8 cellular contexts compared by ENCODE assay signal in the genomic region with DNA sequence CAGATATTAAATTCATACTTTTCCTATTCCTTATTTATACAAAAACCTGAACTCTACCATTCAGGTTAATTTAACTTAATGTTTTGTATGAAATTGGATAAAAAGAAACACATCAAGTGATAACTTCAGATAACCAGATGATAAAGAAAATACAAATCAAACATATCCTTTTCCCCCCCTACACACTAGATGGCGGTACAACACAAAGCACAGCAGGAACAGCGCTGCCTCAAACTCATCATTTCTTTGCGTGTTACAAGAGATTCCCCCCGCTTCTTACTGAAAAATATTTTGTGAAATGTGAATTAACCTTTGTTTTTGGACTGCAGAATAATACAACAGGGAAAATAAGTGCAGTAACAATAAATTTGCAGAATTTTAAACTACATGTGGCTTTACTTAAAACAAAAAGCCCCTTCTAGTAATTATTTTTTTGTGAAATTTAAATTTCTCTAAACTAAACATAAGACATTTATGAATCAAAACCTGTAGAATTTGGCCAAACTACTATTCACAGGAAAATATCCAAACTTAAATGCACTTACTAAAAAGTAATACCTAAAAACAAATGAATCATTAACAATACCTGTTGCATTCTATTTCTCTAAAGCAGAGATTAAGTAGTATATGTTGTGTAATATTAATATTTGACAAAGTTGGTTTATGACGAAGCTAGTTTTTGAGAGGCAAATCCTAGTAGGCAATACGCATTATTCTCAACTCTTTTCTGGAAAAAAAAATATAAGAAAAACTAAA.
DNase-seq lines count a peak whose midpoint lies in the region; ATAC-seq and TF ChIP-seq lines count a peak whose summit lies in the region.

No MANE protein-coding gene starts in this region.

- no peaks in the 10 kb centered on the region for H3K9me3 Mint-ChIP-seq in activated naive CD8-positive, alpha-beta T cell treated with anti-CD3 and anti-CD28 coated beads, Interleukin-2, amount 50 U/mL, for 24 hours

- no peak overlapping the region for H2AK9ac ChIP-seq in IMR-90 (replicated peaks; ENCODE audit: low read depth, low read length, poor library complexity)

- peak; percentile 100 for TF ChIP-seq RAD21 in IMR-90 (IDR thresholded peaks at IDR 0.05; ENCODE audit: low read length)

- peak; percentile 37 for DNase-seq in COLO829 (ENCODE audit: low spot score)
- peak; percentile 82 for DNase-seq in IMR-90
- peak; percentile 45 for DNase-seq in OCI-LY7 (ENCODE audit: low spot score)
- DNase-seq in activated naive CD8-positive, alpha-beta T cell treated with anti-CD3 and anti-CD28 coated beads, Interleukin-2, amount 50 U/mL, for 24 hours, result peak; percentile 35
- no peak for DNase-seq in right atrium auricular region (ENCODE audit: low spot score)
- DNase-seq in sigmoid colon, result no peak

- H4K20me1 ChIP-seq in IMR-90 (ENCODE audit: insufficient read depth, low read length) (no peaks in the 10 kb centered on the region), OCI-LY7 (ENCODE audit: insufficient read depth, low read length) (no peaks in the 10 kb centered on the region)

- in situ Hi-C loops in IMR-90 (cut with MboI; ENCODE audit: low sequenced_read_pairs), result loop anchor here (5.0 to 25.0 kb wide), 2 partner anchors 215 to 620 kb away; no protein-coding TSS in a partner anchor

- TF ChIP-seq CTCF in IMR-90 (conservative IDR thresholded peaks at IDR 0.05; ENCODE audit: low read depth, low read length) (peak; percentile 99), OCI-LY7 (conservative IDR thresholded peaks at IDR 0.05; ENCODE audit: low read length) (peak; percentile 96), right atrium auricular region (IDR thresholded peaks at IDR 0.05) (peak; percentile 81 to 89), sigmoid colon (IDR thresholded peaks at IDR 0.05) (peak; percentile 47 to 84 (median 76))

- H2BK20ac ChIP-seq in IMR-90 (ENCODE audit: low read depth, low read length), result no peak overlapping the region

- no peaks in the 10 kb centered on the region for H3K79me2 ChIP-seq in OCI-LY7 (ENCODE audit: insufficient read depth, low read depth, low read length)

- no peak overlapping the region for H3K18ac ChIP-seq in IMR-90 (ENCODE audit: low read depth, low read length)

- peak; percentile 85 for ATAC-seq in GM19043 (IDR thresholded peaks at IDR 0.05; ENCODE audit: low read depth, unreplicated experiment)
- ATAC-seq in IMR-90 (ENCODE audit: low read depth), result peak; percentile 54
- no peak for ATAC-seq in activated naive CD8-positive, alpha-beta T cell treated with anti-CD3 and anti-CD28 coated beads, Interleukin-2, amount 50 U/mL, for 24 hours
- ATAC-seq in HG02623 (IDR thresholded peaks at IDR 0.05; ENCODE audit: unreplicated experiment), result no peak

- H3K4ac ChIP-seq in IMR-90 (ENCODE audit: low read depth, low read length), result no peak overlapping the region

- TF ChIP-seq EP300 in sigmoid colon (IDR thresholded peaks at IDR 0.05), result no peak

- H3K4me3 ChIP-seq in IMR-90 (ENCODE audit: insufficient read depth, low read depth, low read length) (no peak overlapping the region), OCI-LY7 (ENCODE audit: low read depth, low read length, poor library complexity, severe bottlenecking) (no peak overlapping the region), right atrium auricular region (no peak overlapping the region), sigmoid colon (no peak overlapping the region)

- no peak overlapping the region for H3K14ac ChIP-seq in IMR-90 (replicated peaks; ENCODE audit: low read depth, low read length)

- no peaks in the 10 kb centered on the region for H3K36me3 Mint-ChIP-seq in activated naive CD8-positive, alpha-beta T cell treated with anti-CD3 and anti-CD28 coated beads, Interleukin-2, amount 50 U/mL, for 24 hours (ENCODE audit: low read depth)

- CTCF ChIA-PET in IMR-90 (lab: Yijun Ruan, JAX), result interaction anchor here (1.6 to 2.6 kb wide), 2 partner anchors 214 to 632 kb away, joined by 6 to 24 read pairs; no protein-coding TSS in a partner anchor
- CTCF ChIA-PET in OCI-LY7 (lab: Charles Lee; ENCODE audit: unreplicated experiment), result no interaction called here

- H3K36me3 ChIP-seq in IMR-90 (ENCODE audit: control insufficient read depth, insufficient read depth, low read length) (no peaks in the 10 kb centered on the region), OCI-LY7 (ENCODE audit: insufficient read depth, low read length) (no peaks in the 10 kb centered on the region), right atrium auricular region (no peaks in the 10 kb centered on the region), sigmoid colon (peaks cover 0 to under 1% (median 0%) of the 10 kb centered on the region in 4 donors)

- H3K4me1 Mint-ChIP-seq in activated naive CD8-positive, alpha-beta T cell treated with anti-CD3 and anti-CD28 coated beads, Interleukin-2, amount 50 U/mL, for 24 hours, result peaks cover 2% of the 10 kb centered on the region

- no peaks in the 10 kb centered on the region for H3K27me3 ChIP-seq in IMR-90 (ENCODE audit: control insufficient read depth, insufficient read depth, low read length)
- H3K27me3 ChIP-seq in right atrium auricular region, result no peaks in the 10 kb centered on the region
- no peaks in the 10 kb centered on the region for H3K27me3 ChIP-seq in sigmoid colon

- H3K9me3 ChIP-seq in IMR-90 (ENCODE audit: control insufficient read depth, insufficient read depth, low read length) (no peaks in the 10 kb centered on the region), OCI-LY7 (ENCODE audit: low read length) (no peaks in the 10 kb centered on the region), right atrium auricular region (no peaks in the 10 kb centered on the region), sigmoid colon (no peaks in the 10 kb centered on the region)

- H3K27ac Mint-ChIP-seq in activated naive CD8-positive, alpha-beta T cell treated with anti-CD3 and anti-CD28 coated beads, Interleukin-2, amount 50 U/mL, for 24 hours, result no peak overlapping the region

- H3K4me3 Mint-ChIP-seq in activated naive CD8-positive, alpha-beta T cell treated with anti-CD3 and anti-CD28 coated beads, Interleukin-2, amount 50 U/mL, for 24 hours, result no peak overlapping the region

- H4K8ac ChIP-seq in IMR-90 (ENCODE audit: low read depth in 2 of 2, low read length in 2 of 2), result no peak overlapping the region

- H3K23ac ChIP-seq in IMR-90 (ENCODE audit: low read depth, low read length), result no peak overlapping the region

- H3K56ac ChIP-seq in IMR-90 (ENCODE audit: extremely low read depth, insufficient read depth, low read length), result no peak overlapping the region

- H3K79me1 ChIP-seq in IMR-90 (ENCODE audit: low read depth in 1 of 2, low read length in 2 of 2), result no peaks in the 10 kb centered on the region

- H3K9me1 ChIP-seq in IMR-90 (ENCODE audit: insufficient read depth, low read length), result no peaks in the 10 kb centered on the region

- H4K5ac ChIP-seq in IMR-90 (ENCODE audit: low read depth, low read length), result no peak overlapping the region

- POLR2A ChIA-PET in IMR-90 (lab: Charles Lee; ENCODE audit: unreplicated experiment), result no interaction called here
- POLR2A ChIA-PET in OCI-LY7 (lab: Charles Lee), result no interaction called here

- no CpG with 5 or more reads among the region's 6 CpGs for WGBS in IMR-90 (ENCODE audit: extremely low coverage in 2 of 2, insufficient read length in 1 of 2), 2 experiments
- WGBS in sigmoid colon, 2 donors, result 32 to 39% methylated on average over 6 of the region's 6 CpGs

- TF ChIP-seq POLR2A in IMR-90 (IDR thresholded peaks at IDR 0.05; ENCODE audit: low read depth, low read length) (peak; percentile 45; the same call in 1 of the 2 replicates), sigmoid colon (IDR thresholded peaks at IDR 0.05) (no peak)

- no peak overlapping the region for H2AK5ac ChIP-seq in IMR-90 (ENCODE audit: low read depth, low read length)

- no peak overlapping the region for H2BK5ac ChIP-seq in IMR-90 (ENCODE audit: low read depth, low read length, poor library complexity, severe bottlenecking)

- intact Hi-C loops in IMR-90 (cut with micrococcal nuclease), result loop anchor here (1.0 to 2.0 kb wide), 6 partner anchors 160 to 634 kb away; no protein-coding TSS in a partner anchor
- intact Hi-C loops in OCI-LY7 (cut with micrococcal nuclease; ENCODE audit: unreplicated experiment), result loop anchor here (2.0 to 5.0 kb wide), 2 partner anchors 215 to 635 kb away; no protein-coding TSS in a partner anchor
- intact Hi-C loops in sigmoid colon (cut with DNase I), result loop anchor here (1.0 to 5.0 kb wide), 2 partner anchors 160 to 214 kb away; no protein-coding TSS in a partner anchor

- BruUV-seq in IMR-90 (replicated peaks; lab: Mats Ljungman, UMichigan) (no TSS peak), OCI-LY7 (replicated peaks; lab: Mats Ljungman, UMichigan) (no TSS peak)

- H3K27ac ChIP-seq in IMR-90 (ENCODE audit: insufficient read depth, low read length) (no peak overlapping the region), OCI-LY7 (ENCODE audit: low read depth, low read length, poor library complexity, severe bottlenecking) (no peak overlapping the region), right atrium auricular region (no peak overlapping the region), sigmoid colon (no peak overlapping the region)

- no peak overlapping the region for H2BK15ac ChIP-seq in IMR-90 (ENCODE audit: low read depth, low read length)

- no peak overlapping the region for H4K91ac ChIP-seq in IMR-90 (ENCODE audit: insufficient read depth, low read depth, low read length)

- no peak overlapping the region for H2BK120ac ChIP-seq in IMR-90 (ENCODE audit: low read depth, low read length)

- no peaks in the 10 kb centered on the region for H3K27me3 Mint-ChIP-seq in activated naive CD8-positive, alpha-beta T cell treated with anti-CD3 and anti-CD28 coated beads, Interleukin-2, amount 50 U/mL, for 24 hours

- H3K9ac ChIP-seq in IMR-90 (ENCODE audit: low read depth, low read length), result no peak overlapping the region

- H3K9me2 ChIP-seq in OCI-LY7 (ENCODE audit: insufficient read depth, low read length), result no peaks in the 10 kb centered on the region

- H3K4me2 ChIP-seq in IMR-90 (ENCODE audit: low read depth, low read length) (no peak overlapping the region), OCI-LY7 (ENCODE audit: low read length) (no peak overlapping the region)

- dilution Hi-C loops in IMR-90 (cut with HindIII; ENCODE audit: low sequenced_read_pairs, unreplicated experiment), result no loop called here

- peaks cover 5% of the 10 kb centered on the region; the same call in 1 of the 2 replicates for H3K4me1 ChIP-seq in IMR-90 (ENCODE audit: control insufficient read depth, insufficient read depth, low read length)
- no peaks in the 10 kb centered on the region for H3K4me1 ChIP-seq in OCI-LY7 (ENCODE audit: insufficient read depth, low read length, poor library complexity, severe bottlenecking)
- no peaks in the 10 kb centered on the region for H3K4me1 ChIP-seq in right atrium auricular region
- peaks cover 0 to 14% (median 7%) of the 10 kb centered on the region in 4 donors for H3K4me1 ChIP-seq in sigmoid colon

- H2AFZ ChIP-seq in IMR-90 (replicated peaks; ENCODE audit: low read length, poor library complexity) (no peak overlapping the region), OCI-LY7 (ENCODE audit: low read length) (no peak overlapping the region)

TF ChIP-seq in IMR-90, 13 proteins besides CTCF, POLR2A, EP300 and RAD21 (continues in another document):
- TF ChIP-seq CHD1 (IDR thresholded peaks at IDR 0.05; ENCODE audit: low read depth, low read length) (no peak), CEBPB (IDR thresholded peaks at IDR 0.05; ENCODE audit: low read depth, low read length) (peak; percentile 25; the same call in 1 of the 2 replicates), SMC3 (IDR thresholded peaks at IDR 0.05; ENCODE audit: low read depth, low read length) (peak; percentile 97)

Comparison
In these comparisons a context has a peak if more than half of its experiments do, and no peak if none do; other contexts are left out.
1. DNase-seq: peak in COLO829 (single experiment), IMR-90 (single experiment), OCI-LY7 (single experiment) and activated naive CD8-positive, alpha-beta T cell treated with anti-CD3 and anti-CD28 coated beads, Interleukin-2, amount 50 U/mL, for 24 hours (single experiment); none in right atrium auricular region (single experiment) and sigmoid colon (single experiment).
2. ATAC-seq: peak in GM19043 (single experiment) and IMR-90 (single experiment); none in activated naive CD8-positive, alpha-beta T cell treated with anti-CD3 and anti-CD28 coated beads, Interleukin-2, amount 50 U/mL, for 24 hours (single experiment) and HG02623 (single experiment).
3. Peak in every context shown above with its lines, with median percentiles within 50 percentile points of each other: CTCF ChIP-seq.